18 cellular contexts compared by ENCODE assay signal in genomic region chr5:72167790-72168189, GRCh38.
DNase-seq lines count a peak whose midpoint lies in the region; ATAC-seq, FAIRE-seq and TF ChIP-seq lines count a peak whose summit lies in the region.
"Had no signal": no experiment of that assay in that cellular context is flagged by ENCODE, and none has a peak within 500 bp of the region (broad histone marks: within the 10 kb centered on the region; RNA-seq: fewer than 3 reads in every experiment).

No MANE protein-coding gene starts in this region.

- 64 to 67% methylated on average over 8 of the region's 8 CpGs for WGBS in heart right ventricle, 2 donors
- 87% methylated on average over 8 of the region's 8 CpGs for WGBS in smooth muscle cell (ENCODE audit: low lambda C conversion rate)

- FAIRE-seq in GM19239 (lab: Jason Lieb, UNC) = no peak
- FAIRE-seq: RCC 7860 had no signal

- no peak for TF ChIP-seq CTCF in HEK293 (tag by site-specific recombination; IDR thresholded peaks at IDR 0.05)
- no peak for TF ChIP-seq CTCF in cardiac fibroblast (IDR thresholded peaks at IDR 0.05; ENCODE audit: low read depth, low read length)
- TF ChIP-seq CTCF in heart right ventricle (IDR thresholded peaks at IDR 0.05) = no peak
- TF ChIP-seq CTCF in smooth muscle cell (IDR thresholded peaks at IDR 0.05; ENCODE audit: borderline replicate concordance, insufficient read depth, poor library complexity, severe bottlenecking) = no peak

- H3K27me3 Mint-ChIP-seq in activated CD8-positive, alpha-beta T cell treated with anti-CD3 and anti-CD28 coated beads, Interleukin-2, amount 10 ng/mL, durations not matched to agents 7 days and 5 days (ENCODE audit: low read depth) = peaks cover 48% of the 10 kb centered on the region

- DNase-seq in cardiac fibroblast (ENCODE audit: low read depth in 2 of 2) (peak; percentile 44 to 91), heart right ventricle (peak in 1 of 2 donors; percentile 55), smooth muscle cell (lab: John Stamatoyannopoulos, UW; ENCODE audit: unreplicated experiment) (no peak), GM19239 (ENCODE audit: insufficient read length, low spot score) (no peak), left colon (no peak)
- DNase-seq in activated CD8-positive, alpha-beta T cell treated with anti-CD3 and anti-CD28 coated beads, Interleukin-2, amount 10 ng/mL, durations not matched to agents 7 days and 5 days = no peak
- DNase-seq: activated CD4-positive, CD25-positive, alpha-beta regulatory T cell treated with anti-CD3 and anti-CD28 coated beads, Interleukin-2, amount 50 U/mL, for 72 hours; activated CD8-positive, alpha-beta memory T cell treated with anti-CD3 and anti-CD28 coated beads, Interleukin-2, amount 50 U/mL, for 4 hours; activated naive CD4-positive, alpha-beta T cell treated with anti-CD3 and anti-CD28 coated beads for 36 hours; kidney glomerular epithelial cell; naive B cell; NCI-H2081 treated with DMSO at 0.1 percent for 48 hours; NCI-H774; T-cell; trophoblast cell had no signal

- H3K36me3 ChIP-seq in HEK293 (ENCODE audit: control insufficient read depth in 2 of 2, insufficient read depth in 1 of 2, low read length in 2 of 2) (no peaks in the 10 kb centered on the region), heart right ventricle (peaks cover 0 to 6% (median 0%) of the 10 kb centered on the region in 9 donors), smooth muscle cell (ENCODE audit: low read depth) (no peaks in the 10 kb centered on the region)

- H4K20me1 ChIP-seq in smooth muscle cell (ENCODE audit: low read depth) = peaks cover 73% of the 10 kb centered on the region

- no peaks in the 10 kb centered on the region for H3K36me3 Mint-ChIP-seq in activated CD8-positive, alpha-beta T cell treated with anti-CD3 and anti-CD28 coated beads, Interleukin-2, amount 10 ng/mL, durations not matched to agents 7 days and 5 days (ENCODE audit: low read depth)
- H3K36me3 Mint-ChIP-seq: naive B cell, T-cell had no signal

- POLR2A ChIA-PET in HEK293 (lab: Yijun Ruan, JAX) = no interaction called here
- POLR2A ChIA-PET in activated CD8-positive, alpha-beta T cell treated with anti-CD3 and anti-CD28 coated beads, Interleukin-2, amount 10 ng/mL, durations not matched to agents 7 days and 5 days (lab: Charles Lee) = no interaction called here

- H3K27me3 ChIP-seq in heart right ventricle (peaks cover 0 to 6% (median 0%) of the 10 kb centered on the region in 7 donors), smooth muscle cell (ENCODE audit: low read depth) (no peaks in the 10 kb centered on the region)

- H3K27ac Mint-ChIP-seq in activated CD8-positive, alpha-beta T cell treated with anti-CD3 and anti-CD28 coated beads, Interleukin-2, amount 10 ng/mL, durations not matched to agents 7 days and 5 days = no peak overlapping the region
- H3K27ac Mint-ChIP-seq: activated naive CD4-positive, alpha-beta T cell treated with anti-CD3 and anti-CD28 coated beads for 36 hours; naive B cell; T-cell had no signal

- ATAC-seq in heart right ventricle (peak; percentile 48 to 88 (median 58)), GM18511 (IDR thresholded peaks at IDR 0.05; ENCODE audit: unreplicated experiment) (no peak), left colon (no peak)
- no peak for ATAC-seq in activated CD8-positive, alpha-beta T cell treated with anti-CD3 and anti-CD28 coated beads, Interleukin-2, amount 10 ng/mL, durations not matched to agents 7 days and 5 days
- ATAC-seq: T-cell had no signal

- H2AFZ ChIP-seq in smooth muscle cell (ENCODE audit: low read depth) = no peak overlapping the region

- peaks cover 4% of the 10 kb centered on the region for H3K4me1 Mint-ChIP-seq in activated CD8-positive, alpha-beta T cell treated with anti-CD3 and anti-CD28 coated beads, Interleukin-2, amount 10 ng/mL, durations not matched to agents 7 days and 5 days (ENCODE audit: low read depth)
- H3K4me1 Mint-ChIP-seq: naive B cell had no signal

- H3K9me3 ChIP-seq in HEK293 (ENCODE audit: control insufficient read depth, insufficient read depth, low read depth, low read length) = no peaks in the 10 kb centered on the region
- H3K9me3 ChIP-seq in heart right ventricle = no peaks in the 10 kb centered on the region
- no peaks in the 10 kb centered on the region for H3K9me3 ChIP-seq in smooth muscle cell (replicated peaks; ENCODE audit: low read depth)

- intact Hi-C loops in heart right ventricle (cut with DNase I) (no loop called here), left colon (cut with DNase I, micrococcal nuclease) (no loop called here)

- H3K4me2 ChIP-seq in smooth muscle cell = no peak overlapping the region

- no peak overlapping the region for H3K4me3 ChIP-seq in HEK293 (ENCODE audit: low read depth, low read length)
- H3K4me3 ChIP-seq in cardiac fibroblast (replicated peaks in 1 of 2; ENCODE audit: low read depth in 2 of 2, low read length in 2 of 2) = no peak overlapping the region
- no peak overlapping the region for H3K4me3 ChIP-seq in heart right ventricle
- H3K4me3 ChIP-seq in smooth muscle cell = no peak overlapping the region

- peaks cover 79% of the 10 kb centered on the region for H3K79me2 ChIP-seq in smooth muscle cell (ENCODE audit: low read depth)

- H3K9ac ChIP-seq in smooth muscle cell (ENCODE audit: low read depth) = no peak overlapping the region

- CTCF ChIA-PET in HEK293 (lab: Yijun Ruan, JAX) = no interaction called here
- CTCF ChIA-PET in activated CD8-positive, alpha-beta T cell treated with anti-CD3 and anti-CD28 coated beads, Interleukin-2, amount 10 ng/mL, durations not matched to agents 7 days and 5 days (lab: Charles Lee) = no interaction called here

- H3F3A ChIP-seq in smooth muscle cell (ENCODE audit: low read depth) = peaks cover 18% of the 10 kb centered on the region

- H3K4me3 Mint-ChIP-seq in activated CD8-positive, alpha-beta T cell treated with anti-CD3 and anti-CD28 coated beads, Interleukin-2, amount 10 ng/mL, durations not matched to agents 7 days and 5 days = no peak overlapping the region
- H3K4me3 Mint-ChIP-seq: activated naive CD4-positive, alpha-beta T cell treated with anti-CD3 and anti-CD28 coated beads for 36 hours; naive B cell; T-cell had no signal

- peaks cover 16% of the 10 kb centered on the region for H3K4me1 ChIP-seq in HEK293 (ENCODE audit: control insufficient read depth, insufficient read depth, low read length)
- H3K4me1 ChIP-seq in heart right ventricle = peaks cover 6 to 49% (median 31%) of the 10 kb centered on the region in 9 donors
- H3K4me1 ChIP-seq in smooth muscle cell (ENCODE audit: low read depth) = peaks cover 32% of the 10 kb centered on the region

- no peaks in the 10 kb centered on the region for H3K9me3 Mint-ChIP-seq in activated CD8-positive, alpha-beta T cell treated with anti-CD3 and anti-CD28 coated beads, Interleukin-2, amount 10 ng/mL, durations not matched to agents 7 days and 5 days (ENCODE audit: insufficient read depth)
- H3K9me3 Mint-ChIP-seq: activated naive CD4-positive, alpha-beta T cell treated with anti-CD3 and anti-CD28 coated beads for 36 hours; naive B cell; T-cell had no signal

- H3K27ac ChIP-seq in HEK293 (ENCODE audit: extremely low read depth, low read depth, low read length) = no peak overlapping the region
- peak overlapping the region in 1 of 10 donors; percentile 51 for H3K27ac ChIP-seq in heart right ventricle
- peak overlapping the region; percentile 77 for H3K27ac ChIP-seq in smooth muscle cell (ENCODE audit: low read depth)

TF ChIP-seq in HEK293, 187 proteins besides CTCF, POLR2A, EP300 and RAD21 (continues in another document):
- TF ChIP-seq SCRT1 (tag by site-specific recombination; IDR thresholded peaks at IDR 0.05; ENCODE audit: borderline replicate concordance) (no peak), TSHZ1 (tag by site-specific recombination; IDR thresholded peaks at IDR 0.05; ENCODE audit: borderline replicate concordance) (no peak)

Comparison
In these comparisons a context has a peak if more than half of its experiments do, and no peak if none do; other contexts are left out.
1. DNase-seq: peak in cardiac fibroblast (2 of 2); none in smooth muscle cell (single experiment), GM19239 (single experiment), left colon (0 of 2) and activated CD8-positive, alpha-beta T cell treated with anti-CD3 and anti-CD28 coated beads, Interleukin-2, amount 10 ng/mL, durations not matched to agents 7 days and 5 days (single experiment).
2. ATAC-seq: peak in heart right ventricle (8 of 8); none in GM18511 (single experiment), left colon (single experiment) and activated CD8-positive, alpha-beta T cell treated with anti-CD3 and anti-CD28 coated beads, Interleukin-2, amount 10 ng/mL, durations not matched to agents 7 days and 5 days (single experiment).